ENCODE assay signal across 18 cellular contexts in the genomic region with DNA sequence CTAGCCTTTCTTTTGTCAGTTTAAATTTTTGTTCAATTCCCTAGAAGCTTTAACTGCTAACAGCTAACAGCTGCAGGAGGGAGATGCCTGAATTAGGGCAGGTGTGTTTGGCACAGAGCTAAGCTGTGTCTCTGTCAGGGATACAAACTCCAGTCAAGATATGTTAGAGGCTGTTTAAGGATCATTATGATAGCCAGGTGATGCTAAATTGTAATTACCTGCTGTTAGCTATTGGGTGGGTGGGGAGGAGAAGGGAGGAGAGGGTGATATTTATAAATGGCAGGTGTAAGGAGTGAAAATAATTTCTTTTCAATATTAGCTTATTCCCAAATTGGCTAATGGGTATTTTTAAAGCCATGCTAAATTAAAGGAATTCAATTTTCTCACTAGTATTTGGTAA. TPM values are rescaled to one million over a fixed set of nuclear protein-coding genes. Genes with fewer than 3 reads are reported as not detected.
DNase-seq lines count a peak whose midpoint lies in the region; ATAC-seq and TF ChIP-seq lines count a peak whose summit lies in the region.
"Had no signal": no experiment of that assay in that cellular context is flagged by ENCODE, and none has a peak within 500 bp of the region (broad histone marks: within the 10 kb centered on the region; RNA-seq: fewer than 3 reads in every experiment).

TSS of gene WEE2 (plus strand) at position 301 of the 400 bp plus-strand sequence. CDS start 406 bp downstream, outside the sequence.

- DNase-seq in NCI-H1417 (lab: John Stamatoyannopoulos, UW) (peak in 2 of 3 experiments; percentile 73 to 96), NCI-H146 (lab: John Stamatoyannopoulos, UW) (peak; percentile 96), NCI-H748 (lab: John Stamatoyannopoulos, UW; ENCODE audit: unreplicated experiment) (peak; percentile 97), progenitor cell of endocrine pancreas (ENCODE audit: low spot score, unreplicated experiment) (no peak), natural killer cell (no peak), NCI-H524 treated with DMSO at 0.1 percent for 48 hours (lab: John Stamatoyannopoulos, UW) (no peak)
- DNase-seq: CD4-positive, alpha-beta memory T cell; DND-41; H7; HFFc6; Karpas-422; MV-4-11; NCI-H1694 had no signal

- intact Hi-C loops in natural killer cell (cut with micrococcal nuclease) = no loop called here

- H3K9me3 Mint-ChIP-seq in progenitor cell of endocrine pancreas (ENCODE audit: low read depth) (no peaks in the 10 kb centered on the region), natural killer cell (no peaks in the 10 kb centered on the region)
- H3K9me3 Mint-ChIP-seq: CD4-positive, alpha-beta memory T cell; HFFc6 had no signal

- H3K27me3 Mint-ChIP-seq in progenitor cell of endocrine pancreas (no peaks in the 10 kb centered on the region), natural killer cell (ENCODE audit: low read depth in 2 of 2) (peaks cover 0 to 5% of the 10 kb centered on the region in 2 donors)

- H3K4me1 Mint-ChIP-seq in progenitor cell of endocrine pancreas (ENCODE audit: low read depth) (peaks cover 57% of the 10 kb centered on the region), natural killer cell (peaks cover 14 to 21% of the 10 kb centered on the region in 2 donors)

- no peak for ATAC-seq in activated CD4-positive, CD25-positive, alpha-beta regulatory T cell treated with anti-CD3 and anti-CD28 coated beads, Interleukin-2, amount 50 U/mL, for 24 hours
- ATAC-seq in natural killer cell = no peak
- ATAC-seq: GM12878, Right ventricle myocardium inferior had no signal

- H3K4me3 Mint-ChIP-seq in progenitor cell of endocrine pancreas (ENCODE audit: low read depth) = no peak within 1 kb of the TSS
- H3K4me3 Mint-ChIP-seq in natural killer cell = no peak within 1 kb of the TSS
- H3K4me3 Mint-ChIP-seq: CD4-positive, alpha-beta memory T cell; HFFc6 had no signal

- TF ChIP-seq CTCF in progenitor cell of endocrine pancreas (IDR thresholded peaks at IDR 0.05; ENCODE audit: unreplicated experiment) = no peak
- no peak for TF ChIP-seq CTCF in natural killer cell (IDR thresholded peaks at IDR 0.05)

- H3K36me3 Mint-ChIP-seq in progenitor cell of endocrine pancreas (ENCODE audit: insufficient read depth) (no peaks in the 10 kb centered on the region), natural killer cell (no peaks in the 10 kb centered on the region)

- H3K27ac Mint-ChIP-seq in progenitor cell of endocrine pancreas (peak within 1 kb of the TSS; percentile 92), natural killer cell (no peak within 1 kb of the TSS)
- H3K27ac Mint-ChIP-seq: HFFc6 had no signal

RNA-seq across cellular contexts. Expression of gene WEE2, which starts in this region (rescaled TPM):
- 0.16 and 0.36 TPM in 2 replicates for total RNA-seq in progenitor cell of endocrine pancreas
- total RNA-seq in natural killer cell = under 1 TPM; 0.16 to 0.68 (median 0.23) TPM
- total RNA-seq: CD4-positive, alpha-beta memory T cell; GM12878; HFFc6; M059J; Right ventricle myocardium inferior; SK-MEL-5 had no signal

Comparison
In these comparisons a context has a peak if more than half of its experiments do, and no peak if none do; other contexts are left out.
1. DNase-seq: peak in NCI-H1417 (2 of 3), NCI-H146 (single experiment) and NCI-H748 (single experiment); none in progenitor cell of endocrine pancreas (single experiment), natural killer cell (single experiment) and NCI-H524 treated with DMSO at 0.1 percent for 48 hours (single experiment).